7 cellular contexts compared by ENCODE assay signal in genomic region chr11:15318814-15319213, GRCh38.
"Had no signal": no experiment of that assay in that cellular context is flagged by ENCODE, and none has a peak within 500 bp of the region (broad histone marks: within the 10 kb centered on the region; RNA-seq: fewer than 3 reads in every experiment).

No MANE protein-coding gene starts in this region.

- H3K9me3 ChIP-seq: HAP-1 had no signal

- DNase-seq: GM23248, GOT3, H7, HFFc6, KBM-7 had no signal

- H3K4me1 ChIP-seq: HAP-1 had no signal

- H3K27ac ChIP-seq: GM23248, HL-60 had no signal

- H3K36me3 ChIP-seq: HAP-1 had no signal

- H3K4me3 ChIP-seq: GM23248, HAP-1 had no signal
